In genomic region chr13:19769854-19770253, GRCh38 we compare ENCODE assay signal across 19 cellular contexts.
"Had no signal": no experiment of that assay in that cellular context is flagged by ENCODE, and none has a peak within 500 bp of the region (broad histone marks: within the 10 kb centered on the region; RNA-seq: fewer than 3 reads in every experiment).

No MANE protein-coding gene starts in this region.

- H3K27ac ChIP-seq: heart left ventricle, spleen, stomach had no signal

- H3K9me3 ChIP-seq: heart left ventricle, mucosa of descending colon, spleen, stomach had no signal

- DNase-seq: effector memory CD4-positive, alpha-beta T cell; heart left ventricle; hypothalamus; kidney glomerular epithelial cell; mammary epithelial cell; mucosa of descending colon; naive thymus-derived CD8-positive, alpha-beta T cell; spleen; stimulated activated CD4-positive, alpha-beta T cell treated with anti-CD3 and anti-CD28 coated beads, Interleukin-15, amount 100 ng/mL, for 24 hours; stimulated activated CD4-positive, alpha-beta T cell treated with anti-CD3 and anti-CD28 coated beads, Interleukin-1b, Interleukin-23, amount 100 ng/mL, for 48 hours; stimulated activated CD4-positive, alpha-beta T cell treated with anti-CD3 and anti-CD28 coated beads, Interleukin-4, amount 100 ng/mL, for 24 hours; stimulated activated naive B cell treated with anti-CD40 and anti-IgM and Interleukin-4, amounts not matched to agents 10 μg/mL and 1 μg/mL and 100 μg/mL, for 72 hours; stomach; substantia nigra had no signal

- ATAC-seq: esophagus mucosa; heart left ventricle; mucosa of descending colon; naive thymus-derived CD8-positive, alpha-beta T cell; sciatic nerve; stimulated activated naive B cell treated with anti-CD40 and anti-IgM and Interleukin-4, amounts not matched to agents 10 μg/mL and 1 μg/mL and 100 μg/mL, for 72 hours had no signal

- H3K27me3 ChIP-seq: heart left ventricle, spleen, stomach had no signal

- FAIRE-seq: endometrium, frontal cortex, islet of Langerhans had no signal

- H3K4me3 ChIP-seq: heart left ventricle, mucosa of descending colon, spleen, stomach had no signal
